In genomic region chr5:31476607-31477200, GRCh38 we compare ENCODE assay signal across 13 cellular contexts.
"Had no signal": no experiment of that assay in that cellular context is flagged by ENCODE, and none has a peak within 500 bp of the region (broad histone marks: within the 10 kb centered on the region; RNA-seq: fewer than 3 reads in every experiment).

No MANE protein-coding gene starts in this region.

- H3K4me1 Mint-ChIP-seq: activated B cell treated with CpG ODN at 0.5 μM for 24 hours; mesothelial cell of epicardium; stimulated activated memory B cell treated with anti-CD40 and anti-IgM and Interleukin-4, amounts not matched to agents 10 μg/mL and 1 μg/mL and 100 μg/mL, for 72 hours had no signal

- H3K27ac ChIP-seq: colonic mucosa, lower lobe of right lung, pancreas had no signal

- H3K9me3 Mint-ChIP-seq: activated B cell treated with CpG ODN at 0.5 μM for 24 hours; mesothelial cell of epicardium; naive B cell; stimulated activated memory B cell treated with anti-CD40 and anti-IgM and Interleukin-4, amounts not matched to agents 10 μg/mL and 1 μg/mL and 100 μg/mL, for 72 hours; T-helper 2 cell treated with Interferon-gamma antibody and Interleukin-4, amounts not matched to agents 5 μg/mL and 100 μg/mL, for 36 hours had no signal

- H3K27me3 ChIP-seq: colonic mucosa, pancreas had no signal

- H3K27ac Mint-ChIP-seq: activated B cell treated with CpG ODN at 0.5 μM for 24 hours; mesothelial cell of epicardium; naive B cell; stimulated activated memory B cell treated with anti-CD40 and anti-IgM and Interleukin-4, amounts not matched to agents 10 μg/mL and 1 μg/mL and 100 μg/mL, for 72 hours; T-helper 2 cell treated with Interferon-gamma antibody and Interleukin-4, amounts not matched to agents 5 μg/mL and 100 μg/mL, for 36 hours had no signal

- H3K4me1 ChIP-seq: colonic mucosa, pancreas had no signal

- H3K36me3 ChIP-seq: colonic mucosa, pancreas had no signal

- H3K27me3 Mint-ChIP-seq: activated B cell treated with CpG ODN at 0.5 μM for 24 hours; naive B cell; stimulated activated memory B cell treated with anti-CD40 and anti-IgM and Interleukin-4, amounts not matched to agents 10 μg/mL and 1 μg/mL and 100 μg/mL, for 72 hours had no signal

- H3K4me3 Mint-ChIP-seq: activated B cell treated with CpG ODN at 0.5 μM for 24 hours; mesothelial cell of epicardium; naive B cell; stimulated activated memory B cell treated with anti-CD40 and anti-IgM and Interleukin-4, amounts not matched to agents 10 μg/mL and 1 μg/mL and 100 μg/mL, for 72 hours; T-helper 2 cell treated with Interferon-gamma antibody and Interleukin-4, amounts not matched to agents 5 μg/mL and 100 μg/mL, for 36 hours had no signal

- ATAC-seq: lower lobe of right lung; pancreas; stimulated activated memory B cell treated with anti-CD40 and anti-IgM and Interleukin-4, amounts not matched to agents 10 μg/mL and 1 μg/mL and 100 μg/mL, for 72 hours had no signal

- H3K4me3 ChIP-seq: colonic mucosa, lower lobe of right lung, pancreas had no signal

- H3K9me3 ChIP-seq: colonic mucosa, lower lobe of right lung, pancreas had no signal

- FAIRE-seq: endometrium, pancreas had no signal

- DNase-seq: activated B cell treated with CpG ODN at 0.5 μM for 24 hours; activated naive CD4-positive, alpha-beta T cell treated with Interleukin-2 at 50 U/mL for 16 hours; colonic mucosa; kidney glomerular epithelial cell; lower lobe of right lung; naive B cell; pancreas; retina; stimulated activated CD4-positive, alpha-beta T cell treated with anti-CD3 and anti-CD28 coated beads, Interleukin-2, amount 100 ng/mL, for 48 hours had no signal
